ENCODE assay signal across 8 cellular contexts in the genomic region with DNA sequence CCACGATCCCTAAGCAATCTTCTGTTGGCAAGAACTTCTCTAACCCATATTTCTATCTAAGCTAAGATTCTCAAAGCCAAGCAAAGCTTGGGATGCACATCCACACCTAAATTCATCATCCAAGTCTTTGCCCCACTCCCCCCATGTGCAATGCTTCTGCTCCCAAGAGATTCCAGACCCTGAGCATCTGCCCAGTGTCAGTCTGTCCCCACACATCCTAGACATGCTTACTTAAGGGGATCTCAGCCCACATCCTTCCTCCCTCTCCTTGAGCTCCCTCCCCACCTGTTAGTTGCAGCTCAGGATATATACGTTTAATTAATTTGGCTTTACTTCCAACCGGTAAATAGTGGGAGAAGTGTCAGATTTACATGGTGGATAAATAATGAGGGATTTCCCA. TPM values are rescaled to one million over a fixed set of nuclear protein-coding genes. Genes with fewer than 3 reads are reported as not detected.
"Had no signal": no experiment of that assay in that cellular context is flagged by ENCODE, and none has a peak within 500 bp of the region (broad histone marks: within the 10 kb centered on the region; RNA-seq: fewer than 3 reads in every experiment).

No MANE protein-coding gene starts in this region.

- ATAC-seq: HepG2, K562 had no signal

- H3K27ac ChIP-seq: HL-60 had no signal

- DNase-seq: IMR-90, KBM-7, KG1 had no signal

- H3K4me3 ChIP-seq: K562 had no signal

RNA-seq across cellular contexts. Expression of a gene that starts 17.0 kb away (rescaled TPM):
- total RNA-seq: HepG2, HT-29, HT1080, IMR-90 had no signal
- polyA plus RNA-seq: HepG2, IMR-90 had no signal
